23 cellular contexts compared by ENCODE assay signal in genomic region chr14:50808053-50808452, GRCh38. TPM values are rescaled to one million over a fixed set of nuclear protein-coding genes. Genes with fewer than 3 reads are reported as not detected.
DNase-seq lines count a peak whose midpoint lies in the region; ATAC-seq, FAIRE-seq and TF ChIP-seq lines count a peak whose summit lies in the region.
"Had no signal": no experiment of that assay in that cellular context is flagged by ENCODE, and none has a peak within 500 bp of the region (broad histone marks: within the 10 kb centered on the region; RNA-seq: fewer than 3 reads in every experiment).

No MANE protein-coding gene starts in this region.

- H3K27me3 ChIP-seq in CD4-positive, alpha-beta T cell (ENCODE audit: control insufficient read depth, insufficient read depth, low read length) = no peaks in the 10 kb centered on the region
- H3K27me3 ChIP-seq: SJSA1 had no signal

- intact Hi-C loops in CD4-positive, alpha-beta T cell (cut with DNase I, micrococcal nuclease) = no loop called here

- H3K4me1 Mint-ChIP-seq in CD4-positive, alpha-beta T cell (ENCODE audit: low read depth) = peaks cover 67% of the 10 kb centered on the region
- H3K4me1 Mint-ChIP-seq in WTC11 = peaks cover 33% of the 10 kb centered on the region
- H3K4me1 Mint-ChIP-seq in naive thymus-derived CD8-positive, alpha-beta T cell = peaks cover 26 to 83% (median 60%) of the 10 kb centered on the region in 4 donors
- peaks cover 8 to 11% of the 10 kb centered on the region in 2 donors for H3K4me1 Mint-ChIP-seq in natural killer cell treated with Interleukin-12 subunit alpha and Interleukin-12 subunit beta and Interleukin-15 and Interleukin-18, amount 100 ng/mL, for 72 hours (ENCODE audit: low read depth in 2 of 2)

- no peaks in the 10 kb centered on the region for H3K9me3 ChIP-seq in CD4-positive, alpha-beta T cell (ENCODE audit: control insufficient read depth, low read length)
- H3K9me3 ChIP-seq: SJSA1 had no signal

- H3K4me3 Mint-ChIP-seq in CD4-positive, alpha-beta T cell = no peak overlapping the region
- H3K4me3 Mint-ChIP-seq in WTC11 = no peak overlapping the region
- peak overlapping the region in 1 of 10 donors; percentile 33 for H3K4me3 Mint-ChIP-seq in naive thymus-derived CD8-positive, alpha-beta T cell
- no peak overlapping the region for H3K4me3 Mint-ChIP-seq in natural killer cell treated with Interleukin-12 subunit alpha and Interleukin-12 subunit beta and Interleukin-15 and Interleukin-18, amount 100 ng/mL, for 72 hours

- POLR2A ChIA-PET in CD4-positive, alpha-beta T cell (lab: Charles Lee) = interaction anchor here (1.1 to 2.6 kb wide), 3 partner anchors 15 to 52 kb away, joined by 3 to 8 read pairs (median 7); no protein-coding TSS in a partner anchor
- POLR2A ChIA-PET in WTC11 (lab: Charles Lee) = no interaction called here
- POLR2A ChIA-PET in naive thymus-derived CD8-positive, alpha-beta T cell (lab: Charles Lee) = interaction anchor here (1.0 to 3.3 kb wide), 5 partner anchors 9 to 23 kb away, joined by 3 to 9 read pairs (median 3); partner anchors contain the start of gene NIN

- CTCF ChIA-PET in CD4-positive, alpha-beta T cell (lab: Charles Lee) = interaction anchor here (1.0 to 1.5 kb wide), 3 partner anchors 16 to 52 kb away, joined by 3 to 4 read pairs (median 3); no protein-coding TSS in a partner anchor
- CTCF ChIA-PET in WTC11 (lab: Charles Lee) = interaction anchor here (1.0 to 2.5 kb wide), 3 partner anchors 30 to 52 kb away, joined by 3 to 10 read pairs (median 4); no protein-coding TSS in a partner anchor

- no peak for TF ChIP-seq POLR2A in GM12892 (IDR thresholded peaks at IDR 0.05; ENCODE audit: low read depth, low read length)

- peak; percentile 14 for FAIRE-seq in GM12892 (lab: Jason Lieb, UNC)
- FAIRE-seq: GM18507 had no signal

- DNase-seq in CD4-positive, alpha-beta T cell = no peak
- DNase-seq in GM12892 (ENCODE audit: insufficient read length) = no peak
- DNase-seq in WTC11 (ENCODE audit: low spot score) = peak; percentile 40
- no peak for DNase-seq in naive thymus-derived CD8-positive, alpha-beta T cell
- no peak for DNase-seq in RKO (ENCODE audit: low spot score)
- no peak for DNase-seq in natural killer cell treated with Interleukin-12 subunit alpha and Interleukin-12 subunit beta and Interleukin-15 and Interleukin-18, amount 100 ng/mL, for 72 hours (ENCODE audit: low spot score)
- DNase-seq in NCI-H510A (lab: John Stamatoyannopoulos, UW) = no peak
- DNase-seq: Calu3, DND-41, GM23248, HCEC 1CT, KBM-7, NCI-H1694, NCI-H2029 treated with DMSO at 0.1 percent for 48 hours, NCI-H446 treated with DMSO at 0.1 percent for 48 hours, NCI-H526 treated with DMSO at 0.1 percent for 48 hours, PC-9, Right ventricle myocardium superior, RPMI8226 had no signal

- H3K27ac Mint-ChIP-seq in CD4-positive, alpha-beta T cell = peak overlapping the region; percentile 37
- H3K27ac Mint-ChIP-seq in WTC11 = no peak overlapping the region
- H3K27ac Mint-ChIP-seq in naive thymus-derived CD8-positive, alpha-beta T cell = peak overlapping the region in 9 of 10 donors; percentile 26 to 72 (median 50)
- H3K27ac Mint-ChIP-seq in natural killer cell treated with Interleukin-12 subunit alpha and Interleukin-12 subunit beta and Interleukin-15 and Interleukin-18, amount 100 ng/mL, for 72 hours = no peak overlapping the region

- no peaks in the 10 kb centered on the region for H3K9me3 Mint-ChIP-seq in CD4-positive, alpha-beta T cell
- H3K9me3 Mint-ChIP-seq in WTC11 = no peaks in the 10 kb centered on the region
- no peaks in the 10 kb centered on the region for H3K9me3 Mint-ChIP-seq in naive thymus-derived CD8-positive, alpha-beta T cell
- no peaks in the 10 kb centered on the region for H3K9me3 Mint-ChIP-seq in natural killer cell treated with Interleukin-12 subunit alpha and Interleukin-12 subunit beta and Interleukin-15 and Interleukin-18, amount 100 ng/mL, for 72 hours

- TF ChIP-seq CTCF in CD4-positive, alpha-beta T cell (IDR thresholded peaks at IDR 0.05) = no peak
- no peak for TF ChIP-seq CTCF in WTC11 (IDR thresholded peaks at IDR 0.05)

- H3K27ac ChIP-seq in CD4-positive, alpha-beta T cell (ENCODE audit: low read depth, low read length) = no peak overlapping the region
- H3K27ac ChIP-seq: C4-2B, GM23248, PC-9, SJSA1 had no signal

- peaks cover 56% of the 10 kb centered on the region for H3K36me3 Mint-ChIP-seq in CD4-positive, alpha-beta T cell (ENCODE audit: low read depth)
- H3K36me3 Mint-ChIP-seq in WTC11 = peaks cover 3% of the 10 kb centered on the region; the same call in 1 of the 2 replicates
- H3K36me3 Mint-ChIP-seq in naive thymus-derived CD8-positive, alpha-beta T cell = peaks cover 0 to 39% (median 21%) of the 10 kb centered on the region in 3 donors
- H3K36me3 Mint-ChIP-seq in natural killer cell treated with Interleukin-12 subunit alpha and Interleukin-12 subunit beta and Interleukin-15 and Interleukin-18, amount 100 ng/mL, for 72 hours = no peaks in the 10 kb centered on the region

- H3K27me3 Mint-ChIP-seq in CD4-positive, alpha-beta T cell = no peaks in the 10 kb centered on the region
- H3K27me3 Mint-ChIP-seq in WTC11 (ENCODE audit: low read depth) = no peaks in the 10 kb centered on the region
- no peaks in the 10 kb centered on the region for H3K27me3 Mint-ChIP-seq in naive thymus-derived CD8-positive, alpha-beta T cell
- no peaks in the 10 kb centered on the region for H3K27me3 Mint-ChIP-seq in natural killer cell treated with Interleukin-12 subunit alpha and Interleukin-12 subunit beta and Interleukin-15 and Interleukin-18, amount 100 ng/mL, for 72 hours

- ATAC-seq in CD4-positive, alpha-beta T cell (ENCODE audit: poor library complexity) = no peak
- peak; percentile 87 for ATAC-seq in WTC11
- ATAC-seq in naive thymus-derived CD8-positive, alpha-beta T cell = no peak
- ATAC-seq in natural killer cell treated with Interleukin-12 subunit alpha and Interleukin-12 subunit beta and Interleukin-15 and Interleukin-18, amount 100 ng/mL, for 72 hours = no peak
- ATAC-seq in GM18498 (IDR thresholded peaks at IDR 0.05; ENCODE audit: unreplicated experiment) = no peak

TF ChIP-seq in WTC11, 78 proteins besides CTCF, POLR2A, EP300 and RAD21 (continues in another document):
- TF ChIP-seq AFF4 (CRISPR knock-in tag; IDR thresholded peaks at IDR 0.05; ENCODE audit: borderline replicate concordance) = no peak
- no peak for TF ChIP-seq IRF2 (CRISPR knock-in tag; IDR thresholded peaks at IDR 0.05; ENCODE audit: borderline replicate concordance, low read depth)
- TF ChIP-seq CREB1 (CRISPR knock-in tag; IDR thresholded peaks at IDR 0.05) = no peak
- TF ChIP-seq PRDM15 (CRISPR knock-in tag; IDR thresholded peaks at IDR 0.05) = no peak

RNA-seq across cellular contexts. Expression of gene NIN, which starts 22.9 kb away (rescaled TPM):
- total RNA-seq in CD4-positive, alpha-beta T cell = 10 to 100 TPM; 96.8 to 98.5 TPM
- 56.2 TPM for polyA plus RNA-seq in GM12892 (2012; ENCODE audit: missing spikeins)
- 23.8 to 28.8 TPM (median 26.3 TPM) in 3 replicates for total RNA-seq in WTC11 (2021)
- 100 to 1,000 TPM; 124 to 137 TPM for total RNA-seq in naive thymus-derived CD8-positive, alpha-beta T cell
- polyA plus RNA-seq in naive thymus-derived CD8-positive, alpha-beta T cell = 10 to 100 TPM; 37.1 to 60.2 (median 42.7) TPM
- total RNA-seq in natural killer cell treated with Interleukin-12 subunit alpha and Interleukin-12 subunit beta and Interleukin-15 and Interleukin-18, amount 100 ng/mL, for 72 hours = 10 to 100 TPM; 52.0 to 74.5 TPM

Comparison
In these comparisons a context has a peak if more than half of its experiments do, and no peak if none do; other contexts are left out.
1. H3K27ac Mint-ChIP-seq: peak in CD4-positive, alpha-beta T cell (single experiment) and naive thymus-derived CD8-positive, alpha-beta T cell (9 of 10); none in WTC11 (single experiment) and natural killer cell treated with Interleukin-12 subunit alpha and Interleukin-12 subunit beta and Interleukin-15 and Interleukin-18, amount 100 ng/mL, for 72 hours (0 of 2).